Comparison of ENCODE assay signal across 20 cellular contexts in the genomic region with DNA sequence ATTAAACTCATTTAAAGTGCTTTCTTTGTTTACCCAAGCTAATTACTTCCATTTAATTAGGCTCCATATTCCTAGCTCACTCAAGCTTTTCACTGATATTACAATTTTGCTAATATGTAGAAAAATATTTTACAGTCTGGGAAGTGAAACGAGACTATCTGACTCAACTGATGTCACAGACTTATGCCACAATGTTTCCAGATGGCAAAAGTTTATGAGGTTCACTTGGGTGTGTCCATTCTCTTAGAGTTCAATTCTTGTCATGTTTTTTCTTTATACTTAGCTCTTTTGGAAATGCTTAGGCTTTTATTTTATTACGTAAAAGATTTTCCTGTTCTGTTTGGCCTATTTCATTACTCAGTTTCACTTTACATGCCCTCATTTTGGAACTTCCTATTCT. TPM values are rescaled to one million over a fixed set of nuclear protein-coding genes. Genes with fewer than 3 reads are reported as not detected.
DNase-seq lines count a peak whose midpoint lies in the region; ATAC-seq, FAIRE-seq and TF ChIP-seq lines count a peak whose summit lies in the region.
"Had no signal": no experiment of that assay in that cellular context is flagged by ENCODE, and none has a peak within 500 bp of the region (broad histone marks: within the 10 kb centered on the region; RNA-seq: fewer than 3 reads in every experiment).

No MANE protein-coding gene starts in this region.

- ATAC-seq in left ventricle myocardium superior (peak; percentile 19), psoas muscle (no peak)
- ATAC-seq: CD8-positive, alpha-beta T cell had no signal

- peaks cover 23% of the 10 kb centered on the region for H3K4me1 ChIP-seq in left ventricle myocardium inferior
- H3K4me1 ChIP-seq in rectal smooth muscle tissue (ENCODE audit: control insufficient read depth, insufficient read depth, low read length): peaks cover 5% of the 10 kb centered on the region
- H3K4me1 ChIP-seq in psoas muscle: no peaks in the 10 kb centered on the region

- H3K36me3 ChIP-seq in left ventricle myocardium inferior: no peaks in the 10 kb centered on the region
- no peaks in the 10 kb centered on the region for H3K36me3 ChIP-seq in rectal smooth muscle tissue (ENCODE audit: control insufficient read depth, insufficient read depth, low read length)
- no peaks in the 10 kb centered on the region for H3K36me3 ChIP-seq in psoas muscle (ENCODE audit: insufficient read depth in 1 of 2, low read depth in 1 of 2)
- H3K36me3 ChIP-seq: MG63 had no signal

- TF ChIP-seq CTCF in left ventricle myocardium inferior (IDR thresholded peaks at IDR 0.05; ENCODE audit: borderline replicate concordance) (no peak), psoas muscle (IDR thresholded peaks at IDR 0.05) (no peak)

- H3K9ac ChIP-seq in rectal smooth muscle tissue (ENCODE audit: low read length): no peak overlapping the region

- H3K27ac ChIP-seq in left ventricle myocardium inferior (replicated peaks): no peak overlapping the region
- peak overlapping the region; percentile 62 for H3K27ac ChIP-seq in rectal smooth muscle tissue (ENCODE audit: low read depth, low read length)
- no peak overlapping the region for H3K27ac ChIP-seq in psoas muscle

- H3K9me3 ChIP-seq in left ventricle myocardium inferior (replicated peaks): no peaks in the 10 kb centered on the region
- no peaks in the 10 kb centered on the region for H3K9me3 ChIP-seq in psoas muscle
- H3K9me3 ChIP-seq: MG63 had no signal

- 60 to 67% (median 62%) methylated on average over 2 of the region's 2 CpGs for WGBS in psoas muscle, 3 donors

- no peak overlapping the region for H3K4me3 ChIP-seq in left ventricle myocardium inferior
- no peak overlapping the region for H3K4me3 ChIP-seq in rectal smooth muscle tissue (ENCODE audit: low read length)
- no peak overlapping the region for H3K4me3 ChIP-seq in psoas muscle
- H3K4me3 ChIP-seq: MG63 had no signal

- FAIRE-seq in endometrium (lab: Jason Lieb, UNC): peak; percentile 26
- FAIRE-seq: H1 had no signal

- no peak for DNase-seq in left ventricle myocardium superior
- DNase-seq in left ventricle myocardium inferior: no peak
- DNase-seq in psoas muscle: no peak
- no peak for DNase-seq in UCSD-AML1 (lab: John Stamatoyannopoulos, UW; ENCODE audit: unreplicated experiment)
- no peak for DNase-seq in NCI-H345 treated with DMSO at 0.1 percent for 48 hours (lab: John Stamatoyannopoulos, UW; ENCODE audit: unreplicated experiment)
- DNase-seq in NCI-H2107 treated with DMSO at 0.1 percent for 48 hours (lab: John Stamatoyannopoulos, UW; ENCODE audit: unreplicated experiment): no peak
- DNase-seq: CD8-positive, alpha-beta T cell; KG1; MG63; NCI-H1105 treated with DMSO at 0.1 percent for 48 hours; NCI-H187 treated with DMSO at 0.1 percent for 48 hours; NCI-H2171; NCI-H82 had no signal

- intact Hi-C loops in left ventricle myocardium superior (cut with micrococcal nuclease): no loop called here
- intact Hi-C loops in left ventricle myocardium inferior (cut with micrococcal nuclease): no loop called here
- intact Hi-C loops in psoas muscle (cut with DNase I): no loop called here

- H3K27me3 ChIP-seq in left ventricle myocardium inferior (ENCODE audit: low read depth) (peaks cover 59% of the 10 kb centered on the region), rectal smooth muscle tissue (ENCODE audit: control insufficient read depth, insufficient read depth, low read length) (peaks cover 2% of the 10 kb centered on the region), psoas muscle (ENCODE audit: insufficient read depth in 3 of 3, low read length in 2 of 3) (peaks cover 3 to 34% (median 8%) of the 10 kb centered on the region in 3 donors)

RNA-seq across cellular contexts. Expression of gene PDZRN4, which starts 2.2 kb away (rescaled TPM):
- total RNA-seq in left ventricle myocardium superior (0.22 TPM), left ventricle myocardium inferior (0.14 TPM), psoas muscle (under 1 TPM in 3 of 4 donors, not detected in 1; 0.15 to 0.25 (median 0.15) TPM)
- polyA plus RNA-seq in psoas muscle: under 1 TPM; 0.11 to 0.39 (median 0.38) TPM
- total RNA-seq: A673; CD8-positive, alpha-beta T cell; H1; NCI-H460; RPMI7951; SK-MEL-5 had no signal
- polyA plus RNA-seq: H1 had no signal
